In the genomic region with DNA sequence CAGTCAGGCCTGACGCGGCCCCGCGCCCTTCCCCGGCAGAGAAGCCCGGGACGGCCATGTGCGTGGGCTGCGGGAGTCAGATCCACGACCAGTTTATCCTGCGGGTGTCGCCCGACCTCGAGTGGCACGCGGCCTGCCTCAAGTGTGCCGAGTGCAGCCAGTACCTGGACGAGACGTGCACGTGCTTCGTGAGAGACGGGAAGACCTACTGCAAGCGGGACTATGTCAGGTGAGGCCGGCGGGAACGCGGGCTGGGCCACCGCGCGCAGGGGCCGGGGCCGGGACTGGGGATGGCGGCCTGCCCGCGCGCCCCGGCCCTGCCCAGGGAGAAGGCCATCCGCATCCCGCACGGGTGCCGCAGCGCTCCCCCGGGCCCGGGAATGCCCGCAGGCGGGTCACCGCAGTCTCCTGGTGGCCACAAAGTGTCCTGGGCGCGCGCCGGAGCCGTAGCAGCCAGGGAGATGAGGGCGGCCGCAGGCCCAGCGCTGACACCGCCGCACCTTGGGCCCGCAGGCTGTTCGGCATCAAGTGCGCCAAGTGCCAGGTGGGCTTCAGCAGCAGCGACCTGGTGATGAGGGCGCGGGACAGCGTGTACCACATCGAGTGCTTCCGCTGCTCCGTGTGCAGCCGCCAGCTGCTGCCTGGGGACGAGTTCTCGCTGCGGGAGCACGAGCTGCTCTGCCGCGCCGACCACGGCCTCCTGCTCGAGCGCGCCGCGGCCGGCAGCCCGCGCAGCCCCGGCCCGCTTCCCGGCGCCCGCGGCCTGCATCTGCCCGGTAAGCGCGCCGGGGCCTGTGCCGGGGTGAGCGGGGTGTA, we compare ENCODE assay signal across 8 cellular contexts. TPM values are rescaled to one million over a fixed set of nuclear protein-coding genes. Genes with fewer than 3 reads are reported as not detected.
DNase-seq lines count a peak whose midpoint lies in the region; ATAC-seq, FAIRE-seq and TF ChIP-seq lines count a peak whose summit lies in the region.

No MANE protein-coding gene starts in this region.

- no peaks in the 10 kb centered on the region; the same call in 1 of the 2 replicates for H3K36me3 ChIP-seq in SJSA1
- no peaks in the 10 kb centered on the region for H3K36me3 ChIP-seq in small intestine (ENCODE audit: control insufficient read depth in 2 of 2, insufficient read depth in 2 of 2, low read length in 2 of 2)

- no peak for TF ChIP-seq CTCF in fibroblast of villous mesenchyme (IDR thresholded peaks at IDR 0.05; ENCODE audit: insufficient read depth, low read depth, low read length)

- H3K4me1 ChIP-seq in SJSA1 (replicated peaks) (peaks cover 25% of the 10 kb centered on the region), small intestine (ENCODE audit: control insufficient read depth in 2 of 2, insufficient read depth in 1 of 2, low read depth in 1 of 2, low read length in 1 of 2) (peaks cover 14 to 16% of the 10 kb centered on the region in 2 donors)

- no peak overlapping the region for H3K27ac ChIP-seq in SJSA1
- H3K27ac ChIP-seq in small intestine (ENCODE audit: low read depth in 1 of 2, low read length in 1 of 2): peak overlapping the region in 1 of 2 donors; percentile 78

- no peak for FAIRE-seq in small intestine (lab: Jason Lieb, UNC)

- H3K27me3 ChIP-seq in SJSA1 (replicated peaks): peaks cover 30% of the 10 kb centered on the region
- peaks cover 23 to 46% of the 10 kb centered on the region in 2 donors for H3K27me3 ChIP-seq in small intestine (ENCODE audit: control insufficient read depth in 2 of 2, insufficient read depth in 2 of 2, low read length in 2 of 2)

- DNase-seq in NCI-H524 (lab: John Stamatoyannopoulos, UW) (peak; percentile 35 to 60), NCI-H524 treated with DMSO at 0.1 percent for 48 hours (lab: John Stamatoyannopoulos, UW) (no peak), SJSA1 (ENCODE audit: low read depth in 1 of 2, low spot score in 2 of 2) (no peak), fibroblast of villous mesenchyme (ENCODE audit: low read depth) (no peak), small intestine (no peak), NCI-H1436 treated with DMSO at 0.1 percent for 48 hours (lab: John Stamatoyannopoulos, UW) (no peak)

- H3K4me3 ChIP-seq in SJSA1 (peak overlapping the region; percentile 43), fibroblast of villous mesenchyme (ENCODE audit: low read depth, low read length) (peak overlapping the region; percentile 48), small intestine (ENCODE audit: low read depth in 1 of 2, low read length in 2 of 2) (peak overlapping the region; percentile 26 to 41)

- 1 to 5% (median 4%) methylated on average over 83 to 96 of the region's 96 CpGs for WGBS in small intestine, 3 donors

- no peak for ATAC-seq in HG02798 (IDR thresholded peaks at IDR 0.05; ENCODE audit: poor library complexity, unreplicated experiment)
- no peak for ATAC-seq in HG03095 (IDR thresholded peaks at IDR 0.05; ENCODE audit: unreplicated experiment)

- no peaks in the 10 kb centered on the region for H3K9me3 ChIP-seq in SJSA1 (replicated peaks)
- H3K9me3 ChIP-seq in small intestine (ENCODE audit: control insufficient read depth, low read depth): no peaks in the 10 kb centered on the region

RNA-seq across cellular contexts. Expression of a gene that starts 1.4 kb away (rescaled TPM):
- total RNA-seq in SJSA1 (2014; rRNA removed; shearing (Covaris generic)): 3.0 and 4.0 TPM in 2 replicates
- total RNA-seq in fibroblast of villous mesenchyme: 0.64 TPM in 1 of 2 replicates, not detected in the other
- polyA plus RNA-seq in small intestine: 1 to 10 TPM in 1 of 3 donors, under 1 TPM in 1, not detected in 1; 0.54 to 1.4 TPM

RNA-seq across cellular contexts. Expression of a gene that starts 26.7 kb away (rescaled TPM):
- total RNA-seq in SJSA1 (2014; rRNA removed; shearing (Covaris generic)): 125 and 203 TPM in 2 replicates
- total RNA-seq in fibroblast of villous mesenchyme: 85.7 and 114 TPM in 2 replicates
- polyA plus RNA-seq in small intestine: 100 to 1,000 TPM; 184 to 346 (median 229) TPM

Comparison
In these comparisons a context has a peak if more than half of its experiments do, and no peak if none do; other contexts are left out.
1. DNase-seq: peak in NCI-H524 (2 of 2); none in NCI-H524 treated with DMSO at 0.1 percent for 48 hours (single experiment), SJSA1 (0 of 2), fibroblast of villous mesenchyme (single experiment), small intestine (single experiment) and NCI-H1436 treated with DMSO at 0.1 percent for 48 hours (single experiment).
2. Peak in every context shown above with its lines, with median percentiles within 50 percentile points of each other: H3K4me3 ChIP-seq.